9 cellular contexts compared by ENCODE assay signal in genomic region chr16:14309001-14309886, GRCh38.
DNase-seq lines count a peak whose midpoint lies in the region; ATAC-seq and TF ChIP-seq lines count a peak whose summit lies in the region.
"Had no signal": no experiment of that assay in that cellular context is flagged by ENCODE, and none has a peak within 500 bp of the region (broad histone marks: within the 10 kb centered on the region; RNA-seq: fewer than 3 reads in every experiment).

No MANE protein-coding gene starts in this region.

- 45% methylated on average over 26 of the region's 26 CpGs for WGBS in esophagus muscularis mucosa
- WGBS in lower leg skin, 2 donors = 23 to 30% methylated on average over 26 of the region's 26 CpGs

- H3K27ac ChIP-seq in RWPE2 (ENCODE audit: poor library complexity, severe bottlenecking) (peak overlapping the region; percentile 71), esophagus muscularis mucosa (replicated peaks in 1 of 4) (peak overlapping the region; percentile 76 to 94 (median 92))
- H3K27ac ChIP-seq: 22Rv1 had no signal

- no peaks in the 10 kb centered on the region for H3K9me3 ChIP-seq in RWPE2 (ENCODE audit: severe bottlenecking)
- no peaks in the 10 kb centered on the region for H3K9me3 ChIP-seq in esophagus muscularis mucosa

- TF ChIP-seq CTCF in RWPE2 (IDR thresholded peaks at IDR 0.05; ENCODE audit: poor library complexity, severe bottlenecking) = peak; percentile 4
- peak in 1 of 3 experiments; percentile 20 for TF ChIP-seq CTCF in esophagus muscularis mucosa (IDR thresholded peaks at IDR 0.05)
- TF ChIP-seq CTCF in lower leg skin (IDR thresholded peaks at IDR 0.05) = no peak

- H3K4me1 ChIP-seq in RWPE2 (ENCODE audit: insufficient read depth, poor library complexity, severe bottlenecking) (peaks cover 50% of the 10 kb centered on the region), esophagus muscularis mucosa (peaks cover 65 to 86% (median 84%) of the 10 kb centered on the region in 4 donors)

- no peaks in the 10 kb centered on the region for H3K27me3 ChIP-seq in RWPE2 (ENCODE audit: insufficient read depth, poor library complexity, severe bottlenecking)
- H3K27me3 ChIP-seq in esophagus muscularis mucosa = no peaks in the 10 kb centered on the region

- TF ChIP-seq POLR2A in esophagus muscularis mucosa (IDR thresholded peaks at IDR 0.05; ENCODE audit: low read depth) = no peak
- no peak for TF ChIP-seq POLR2A in lower leg skin (IDR thresholded peaks at IDR 0.05)

- TF ChIP-seq EP300 in esophagus muscularis mucosa (IDR thresholded peaks at IDR 0.05) = no peak

- DNase-seq in DMS53 (lab: John Stamatoyannopoulos, UW) (peak; percentile 8), DMS53 treated with DMSO at 0.1 percent for 48 hours (lab: John Stamatoyannopoulos, UW; ENCODE audit: unreplicated experiment) (no peak), RWPE2 (ENCODE audit: low spot score) (no peak), esophagus muscularis mucosa (ENCODE audit: extremely low spot score) (no peak), mesenteric fat pad (ENCODE audit: low spot score) (no peak), lower leg skin (ENCODE audit: low spot score in 2 of 2) (no peak), GOT3 (lab: John Stamatoyannopoulos, UW) (no peak)
- peak; percentile 22 to 77 (median 54) for DNase-seq in stimulated activated naive CD4-positive, alpha-beta T cell (lab: John Stamatoyannopoulos, UW)

- H3K36me3 ChIP-seq in RWPE2 (ENCODE audit: low read depth) (no peaks in the 10 kb centered on the region), esophagus muscularis mucosa (no peaks in the 10 kb centered on the region)

- H3K4me3 ChIP-seq in RWPE2 (ENCODE audit: severe bottlenecking) (no peak overlapping the region), esophagus muscularis mucosa (peak overlapping the region; percentile 13 to 37 (median 34)), lower leg skin (ENCODE audit: low read depth, poor library complexity, severe bottlenecking) (no peak overlapping the region)

- intact Hi-C loops in esophagus muscularis mucosa (cut with DNase I) = no loop called here
- intact Hi-C loops in lower leg skin (cut with DNase I; ENCODE audit: low total_unique reads) = loop anchor here (10.0 kb wide), 1 partner anchor 96 kb away; no protein-coding TSS in a partner anchor

- peak; percentile 46 for ATAC-seq in RWPE2 (ENCODE audit: low read depth)

Comparison
In these comparisons a context has a peak if more than half of its experiments do, and no peak if none do; other contexts are left out.
1. DNase-seq: peak in DMS53 (single experiment) and stimulated activated naive CD4-positive, alpha-beta T cell (6 of 6); none in DMS53 treated with DMSO at 0.1 percent for 48 hours (single experiment), RWPE2 (single experiment), esophagus muscularis mucosa (single experiment), mesenteric fat pad (single experiment), lower leg skin (0 of 2) and GOT3 (single experiment).
2. H3K4me3 ChIP-seq: peak in esophagus muscularis mucosa (4 of 4); none in RWPE2 (single experiment) and lower leg skin (single experiment).